In genomic region chr1:224681816-224682215, GRCh38 we compare ENCODE assay signal across 20 cellular contexts.
DNase-seq lines count a peak whose midpoint lies in the region; ATAC-seq and TF ChIP-seq lines count a peak whose summit lies in the region.
"Had no signal": no experiment of that assay in that cellular context is flagged by ENCODE, and none has a peak within 500 bp of the region (broad histone marks: within the 10 kb centered on the region; RNA-seq: fewer than 3 reads in every experiment).

No MANE protein-coding gene starts in this region.

- DNase-seq in SK-MEL-5 (ENCODE audit: low read depth, low spot score) (peak; percentile 91), endodermal cell (no peak), neural progenitor cell (ENCODE audit: low spot score) (peak; percentile 62), thyroid gland (peak; percentile 10 to 17), heart right ventricle (no peak), CD14-positive monocyte (ENCODE audit: low spot score) (no peak), hepatic stellate cell (ENCODE audit: low spot score) (no peak), right lobe of liver (no peak)
- DNase-seq: CD4-positive, alpha-beta T cell; CD8-positive, alpha-beta memory T cell; DMS 273 treated with DMSO at 0.1 percent for 48 hours; DMS79; EL; GF-D8; GOT3; H7; HCEC 1CT had no signal

- H3K9me3 ChIP-seq in endodermal cell (ENCODE audit: control insufficient read depth, low read length): peaks cover 3% of the 10 kb centered on the region
- no peaks in the 10 kb centered on the region for H3K9me3 ChIP-seq in neural progenitor cell (ENCODE audit: low read depth)
- H3K9me3 ChIP-seq in thyroid gland: no peaks in the 10 kb centered on the region
- no peaks in the 10 kb centered on the region for H3K9me3 ChIP-seq in heart right ventricle
- no peaks in the 10 kb centered on the region for H3K9me3 ChIP-seq in right lobe of liver
- H3K9me3 ChIP-seq: BLaER1 had no signal

- no peaks in the 10 kb centered on the region for H3K36me3 ChIP-seq in endodermal cell (ENCODE audit: control insufficient read depth, insufficient read depth, low read length)
- no peaks in the 10 kb centered on the region for H3K36me3 ChIP-seq in neural progenitor cell
- H3K36me3 ChIP-seq in thyroid gland: no peaks in the 10 kb centered on the region
- no peaks in the 10 kb centered on the region for H3K36me3 ChIP-seq in heart right ventricle
- H3K36me3 ChIP-seq in right lobe of liver: no peaks in the 10 kb centered on the region
- H3K36me3 ChIP-seq: BLaER1 had no signal

- peak overlapping the region; percentile 39 for H2AFZ ChIP-seq in neural progenitor cell (replicated peaks)

- peaks cover 1% of the 10 kb centered on the region for H3K27me3 Mint-ChIP-seq in endodermal cell (ENCODE audit: insufficient read depth)
- peaks cover 11% of the 10 kb centered on the region for H3K27me3 Mint-ChIP-seq in neural progenitor cell (ENCODE audit: insufficient read depth, low read depth)
- H3K27me3 Mint-ChIP-seq in CD14-positive monocyte (ENCODE audit: low read depth in 3 of 3): peaks cover 1 to 8% (median 2%) of the 10 kb centered on the region in 3 donors
- H3K27me3 Mint-ChIP-seq: B cell had no signal

- H3K27ac Mint-ChIP-seq in endodermal cell: peak overlapping the region; percentile 6
- peak overlapping the region; percentile 88 for H3K27ac Mint-ChIP-seq in neural progenitor cell
- H3K27ac Mint-ChIP-seq in CD14-positive monocyte: no peak overlapping the region
- H3K27ac Mint-ChIP-seq: B cell; CD4-positive, alpha-beta T cell; CD8-positive, alpha-beta memory T cell had no signal

- H3K4me3 Mint-ChIP-seq in endodermal cell (no peak overlapping the region), neural progenitor cell (no peak overlapping the region), CD14-positive monocyte (no peak overlapping the region)
- H3K4me3 Mint-ChIP-seq: B cell; CD4-positive, alpha-beta T cell; CD8-positive, alpha-beta memory T cell had no signal

- intact Hi-C loops in thyroid gland (cut with DNase I) (no loop called here), heart right ventricle (cut with DNase I) (no loop called here), CD14-positive monocyte (cut with micrococcal nuclease) (no loop called here), right lobe of liver (cut with DNase I) (no loop called here)

- TF ChIP-seq CTCF in endodermal cell (conservative IDR thresholded peaks at IDR 0.05) (no peak), neural progenitor cell (IDR thresholded peaks at IDR 0.05) (no peak), thyroid gland (IDR thresholded peaks at IDR 0.05) (no peak), heart right ventricle (IDR thresholded peaks at IDR 0.05) (no peak), CD14-positive monocyte (IDR thresholded peaks at IDR 0.05) (no peak), right lobe of liver (IDR thresholded peaks at IDR 0.05) (no peak)

- H3K9me3 Mint-ChIP-seq in endodermal cell (peaks cover 5% of the 10 kb centered on the region), neural progenitor cell (no peaks in the 10 kb centered on the region), CD14-positive monocyte (peaks cover 0 to 3% (median 0%) of the 10 kb centered on the region in 7 donors)
- H3K9me3 Mint-ChIP-seq: CD4-positive, alpha-beta T cell had no signal

- no peak for TF ChIP-seq POLR2A in thyroid gland (IDR thresholded peaks at IDR 0.05)
- no peak for TF ChIP-seq POLR2A in right lobe of liver (IDR thresholded peaks at IDR 0.05)

- H3K36me3 Mint-ChIP-seq in endodermal cell (ENCODE audit: low read depth) (peaks cover 4% of the 10 kb centered on the region), neural progenitor cell (no peaks in the 10 kb centered on the region), CD14-positive monocyte (no peaks in the 10 kb centered on the region)
- H3K36me3 Mint-ChIP-seq: CD8-positive, alpha-beta memory T cell had no signal

- 85 to 90% methylated on average over 5 to 6 of the region's 6 CpGs for WGBS in endodermal cell (ENCODE audit: insufficient coverage in 1 of 2, insufficient read length in 1 of 2), 2 experiments
- WGBS in thyroid gland, 2 donors: 46 to 55% methylated on average over 6 of the region's 6 CpGs
- WGBS in heart right ventricle, 2 donors: 71 to 84% methylated on average over 6 of the region's 6 CpGs
- WGBS in right lobe of liver (ENCODE audit: insufficient coverage, low coverage, low lambda C conversion rate, missing lambda C conversion rate): 83% methylated on average over 5 of the region's 6 CpGs

- in situ Hi-C loops in SK-MEL-5 (cut with HindIII; ENCODE audit: low pct_unique_long_range_greater_than_20kb, low sequenced_read_pairs): no loop called here

- H3K4me1 ChIP-seq in endodermal cell (ENCODE audit: control insufficient read depth, insufficient read depth, low read length) (no peaks in the 10 kb centered on the region), neural progenitor cell (peaks cover 19% of the 10 kb centered on the region), thyroid gland (peaks cover 0 to 4% of the 10 kb centered on the region in 2 donors), heart right ventricle (no peaks in the 10 kb centered on the region), right lobe of liver (no peaks in the 10 kb centered on the region)

- ATAC-seq in heart right ventricle: no peak
- ATAC-seq in right lobe of liver: no peak

- H3K4me3 ChIP-seq in endodermal cell (ENCODE audit: low read length): no peak overlapping the region
- no peak overlapping the region for H3K4me3 ChIP-seq in neural progenitor cell
- H3K4me3 ChIP-seq in thyroid gland (replicated peaks in 1 of 3): no peak overlapping the region
- no peak overlapping the region for H3K4me3 ChIP-seq in heart right ventricle
- no peak overlapping the region for H3K4me3 ChIP-seq in right lobe of liver
- H3K4me3 ChIP-seq: BLaER1 had no signal

- no peaks in the 10 kb centered on the region for H3K79me2 ChIP-seq in neural progenitor cell (ENCODE audit: low read depth)

- no peaks in the 10 kb centered on the region for H4K20me1 ChIP-seq in neural progenitor cell (ENCODE audit: low read depth)
- H4K20me1 ChIP-seq: BLaER1 had no signal

- H3K4me2 ChIP-seq in neural progenitor cell: no peak overlapping the region
- H3K4me2 ChIP-seq: BLaER1 had no signal

- H3K27ac ChIP-seq in endodermal cell (ENCODE audit: low read depth, low read length) (no peak overlapping the region), neural progenitor cell (peak overlapping the region; percentile 43), thyroid gland (peak overlapping the region in 1 of 3 donors; percentile 0), heart right ventricle (no peak overlapping the region), right lobe of liver (no peak overlapping the region)
- H3K27ac ChIP-seq: BLaER1, C4-2B had no signal

- H3K9ac ChIP-seq in endodermal cell (ENCODE audit: extremely low read depth, low read length, poor library complexity, severe bottlenecking): no peak overlapping the region
- H3K9ac ChIP-seq in neural progenitor cell: no peak overlapping the region
- H3K9ac ChIP-seq: BLaER1 had no signal

- H3F3A ChIP-seq in neural progenitor cell (ENCODE audit: low read depth): peaks cover 6% of the 10 kb centered on the region

- H3K27me3 ChIP-seq in endodermal cell (ENCODE audit: control insufficient read depth, insufficient read depth, low read length, poor library complexity, severe bottlenecking) (no peaks in the 10 kb centered on the region), neural progenitor cell (no peaks in the 10 kb centered on the region), thyroid gland (no peaks in the 10 kb centered on the region), heart right ventricle (peaks cover 0 to 2% (median 0%) of the 10 kb centered on the region in 7 donors), right lobe of liver (no peaks in the 10 kb centered on the region)
- H3K27me3 ChIP-seq: BLaER1 had no signal

- no peaks in the 10 kb centered on the region for H3K4me1 Mint-ChIP-seq in endodermal cell
- peaks cover 24% of the 10 kb centered on the region for H3K4me1 Mint-ChIP-seq in neural progenitor cell
- no peaks in the 10 kb centered on the region for H3K4me1 Mint-ChIP-seq in CD14-positive monocyte
- H3K4me1 Mint-ChIP-seq: B cell; CD8-positive, alpha-beta memory T cell had no signal

Comparison
In these comparisons a context has a peak if more than half of its experiments do, and no peak if none do; other contexts are left out.
1. DNase-seq: peak in SK-MEL-5 (single experiment), neural progenitor cell (single experiment) and thyroid gland (2 of 2); none in endodermal cell (single experiment), heart right ventricle (0 of 2), CD14-positive monocyte (single experiment), hepatic stellate cell (single experiment) and right lobe of liver (0 of 3).
2. H3K27ac Mint-ChIP-seq: peak in endodermal cell (single experiment) and neural progenitor cell (single experiment); none in CD14-positive monocyte (0 of 7).